ENCODE assay signal across 18 cellular contexts in the genomic region with DNA sequence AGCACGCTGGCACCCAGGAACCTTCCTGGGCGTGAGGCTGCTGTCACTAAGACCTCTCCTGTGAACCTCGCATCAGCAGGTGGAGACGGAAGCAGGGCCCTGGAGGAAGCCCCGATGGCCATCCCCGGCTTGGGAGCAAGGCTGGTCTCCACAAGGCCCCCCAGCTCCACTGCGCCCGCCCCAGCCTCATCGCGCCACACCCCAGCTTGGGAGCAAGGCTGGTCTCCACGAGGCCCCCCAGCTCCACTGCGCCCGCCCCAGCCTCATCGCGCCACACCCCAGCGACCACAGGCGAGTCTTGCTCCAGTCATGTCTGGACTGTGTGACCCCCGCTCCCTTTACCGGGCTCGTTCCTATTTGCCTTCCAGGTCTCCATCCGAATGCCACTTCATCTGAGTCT. TPM values are rescaled to one million over a fixed set of nuclear protein-coding genes. Genes with fewer than 3 reads are reported as not detected.
DNase-seq lines count a peak whose midpoint lies in the region; ATAC-seq, FAIRE-seq and TF ChIP-seq lines count a peak whose summit lies in the region.
"Had no signal": no experiment of that assay in that cellular context is flagged by ENCODE, and none has a peak within 500 bp of the region (broad histone marks: within the 10 kb centered on the region; RNA-seq: fewer than 3 reads in every experiment).

No MANE protein-coding gene starts in this region.

- BruUV-seq in HepG2 (replicated peaks; lab: Mats Ljungman, UMichigan): no TSS peak
- BruUV-seq in K562 (replicated peaks; lab: Mats Ljungman, UMichigan): no TSS peak

- H3K27ac Mint-ChIP-seq in activated CD4-positive, alpha-beta T cell treated with anti-CD3 and anti-CD28 coated beads for 36 hours: no peak overlapping the region
- H3K27ac Mint-ChIP-seq in immature natural killer cell: peak overlapping the region in 1 of 6 donors; percentile 40

- no peak for TF ChIP-seq CTCF in HepG2 (CRISPR knock-in tag; IDR thresholded peaks at IDR 0.05)
- TF ChIP-seq CTCF in right lobe of liver (IDR thresholded peaks at IDR 0.05): no peak
- TF ChIP-seq CTCF in K562 (IDR thresholded peaks at IDR 0.05 in 2 of 3, conservative IDR thresholded peaks at IDR 0.05 in 1 of 3; ENCODE audit: insufficient read depth in 2 of 3, low read depth in 1 of 3, low read length in 3 of 3): no peak
- TF ChIP-seq CTCF in upper lobe of left lung (IDR thresholded peaks at IDR 0.05): no peak

- H3K36me3 ChIP-seq in HepG2 (replicated peaks in 1 of 2; ENCODE audit: control insufficient read depth in 1 of 2, insufficient read depth in 2 of 2, low read length in 2 of 2) (peaks cover 22 to 55% of the 10 kb centered on the region in 2 experiments; a peak in 4 of 5 replicates), right lobe of liver (no peaks in the 10 kb centered on the region), K562 (ENCODE audit: control insufficient read depth, insufficient read depth, low read length) (peaks cover 66% of the 10 kb centered on the region), upper lobe of left lung (peaks cover 0 to 27% (median 10%) of the 10 kb centered on the region in 4 donors)

- H3K27me3 Mint-ChIP-seq in activated CD4-positive, alpha-beta T cell treated with anti-CD3 and anti-CD28 coated beads for 36 hours: no peaks in the 10 kb centered on the region
- H3K27me3 Mint-ChIP-seq in immature natural killer cell (ENCODE audit: low read depth in 3 of 3): peaks cover 0 to 5% (median 0%) of the 10 kb centered on the region in 3 donors
- H3K27me3 Mint-ChIP-seq: CD4-positive, CD25-positive, alpha-beta regulatory T cell had no signal

- H3K9me3 ChIP-seq in HepG2 (ENCODE audit: low read length): no peaks in the 10 kb centered on the region
- H3K9me3 ChIP-seq in right lobe of liver: no peaks in the 10 kb centered on the region
- H3K9me3 ChIP-seq in K562 (replicated peaks; ENCODE audit: control insufficient read depth, insufficient read depth, low read depth, low read length): no peaks in the 10 kb centered on the region
- H3K9me3 ChIP-seq in upper lobe of left lung: no peaks in the 10 kb centered on the region

- H3K36me3 Mint-ChIP-seq in activated CD4-positive, alpha-beta T cell treated with anti-CD3 and anti-CD28 coated beads for 36 hours (ENCODE audit: low read depth): peaks cover 28% of the 10 kb centered on the region
- H3K36me3 Mint-ChIP-seq in immature natural killer cell: peaks cover 0 to 6% (median 3%) of the 10 kb centered on the region in 3 donors

- no peak for TF ChIP-seq EP300 in HepG2 (IDR thresholded peaks at IDR 0.05; ENCODE audit: low read depth in 2 of 2, low read length in 2 of 2)
- no peak for TF ChIP-seq EP300 in HepG2 (CRISPR knock-in tag; IDR thresholded peaks at IDR 0.05; ENCODE audit: borderline replicate concordance)
- TF ChIP-seq EP300 in K562 (IDR thresholded peaks at IDR 0.05; ENCODE audit: low read length): no peak
- no peak for TF ChIP-seq EP300 in upper lobe of left lung (IDR thresholded peaks at IDR 0.05)

- peaks cover 57% of the 10 kb centered on the region for H3K79me2 ChIP-seq in HepG2 (ENCODE audit: insufficient read depth, low read length)
- peaks cover 83% of the 10 kb centered on the region for H3K79me2 ChIP-seq in K562 (ENCODE audit: control insufficient read depth, insufficient read depth, low read length)

- in situ Hi-C loops in HepG2 (cut with HindIII; ENCODE audit: extremely low pct_ligation_motif_present, low pct_unique_long_range_greater_than_20kb) (no loop called here), K562 (cut with MboI) (no loop called here)

- TF ChIP-seq RAD21 in HepG2 (CRISPR knock-in tag; IDR thresholded peaks at IDR 0.05) (no peak), K562 (CRISPR knock-in tag; conservative IDR thresholded peaks at IDR 0.05 in 1 of 2, IDR thresholded peaks at IDR 0.05 in 1 of 2) (no peak)

- H3K4me3 Mint-ChIP-seq in activated CD4-positive, alpha-beta T cell treated with anti-CD3 and anti-CD28 coated beads for 36 hours: no peak overlapping the region
- no peak overlapping the region for H3K4me3 Mint-ChIP-seq in immature natural killer cell
- H3K4me3 Mint-ChIP-seq: CD4-positive, CD25-positive, alpha-beta regulatory T cell had no signal

- 96% methylated on average over 20 of the region's 21 CpGs for WGBS in HepG2 (ENCODE audit: low lambda C conversion rate)
- 91% methylated on average over 10 of the region's 21 CpGs for WGBS in right lobe of liver (ENCODE audit: insufficient coverage, low coverage, low lambda C conversion rate, missing lambda C conversion rate)
- WGBS in K562 (ENCODE audit: insufficient coverage, low coverage, missing lambda C conversion rate): 95% methylated on average over 21 of the region's 21 CpGs
- 95 to 96% methylated on average over 20 to 21 of the region's 21 CpGs for WGBS in upper lobe of left lung, 2 donors

- H4K20me1 ChIP-seq in HepG2 (ENCODE audit: insufficient read depth, low read length): peaks cover 61% of the 10 kb centered on the region; the same call in 1 of the 2 replicates
- peaks cover 44% of the 10 kb centered on the region for H4K20me1 ChIP-seq in K562 (replicated peaks; ENCODE audit: control insufficient read depth, insufficient read depth, low read length)

- H2AFZ ChIP-seq in HepG2 (ENCODE audit: low read length) (no peak overlapping the region), K562 (ENCODE audit: low read depth, low read length) (no peak overlapping the region)

- peak; percentile 17 for DNase-seq in activated CD4-positive, alpha-beta T cell treated with anti-CD3 and anti-CD28 coated beads for 48 hours
- DNase-seq in activated CD4-positive, alpha-beta T cell treated with anti-CD3 and anti-CD28 coated beads for 36 hours: no peak
- no peak for DNase-seq in HepG2 (ENCODE audit: low spot score)
- no peak for DNase-seq in right lobe of liver
- no peak for DNase-seq in K562 (ENCODE audit: extremely low read depth in 1 of 4, low spot score in 3 of 4)
- DNase-seq in upper lobe of left lung: peak in 1 of 2 donors; percentile 85
- no peak for DNase-seq in immature natural killer cell
- DNase-seq: Calu3; CD4-positive, CD25-positive, alpha-beta regulatory T cell; KG1; NCI-H1092; NCI-H226; NCI-H526; PC-3 had no signal

- no peak overlapping the region for H3K9ac ChIP-seq in HepG2 (ENCODE audit: insufficient read depth, low read depth, low read length)
- H3K9ac ChIP-seq in K562 (ENCODE audit: insufficient read depth in 1 of 2, low read depth in 2 of 2, low read length in 2 of 2): 0 out of 4 replicates have a peak overlapping the region, but pooled peaks of 1 of the 2 experiments have one; percentile 13

- TF ChIP-seq POLR2A in HepG2 (IDR thresholded peaks at IDR 0.05; ENCODE audit: insufficient read depth in 1 of 2, low read depth in 2 of 2, low read length in 2 of 2) (no peak), right lobe of liver (IDR thresholded peaks at IDR 0.05) (no peak), K562 (conservative IDR thresholded peaks at IDR 0.05) (no peak), upper lobe of left lung (IDR thresholded peaks at IDR 0.05) (no peak)

- intact Hi-C loops in activated CD4-positive, alpha-beta T cell treated with anti-CD3 and anti-CD28 coated beads for 36 hours (cut with DNase I, micrococcal nuclease): no loop called here
- intact Hi-C loops in HepG2 (cut with micrococcal nuclease; ENCODE audit: unreplicated experiment) (no loop called here), right lobe of liver (cut with DNase I) (no loop called here), K562 (cut with micrococcal nuclease) (no loop called here)

- H3K4me1 ChIP-seq in HepG2 (ENCODE audit: insufficient read depth, low read length) (peaks cover 9% of the 10 kb centered on the region), right lobe of liver (peaks cover 0 to 21% (median 9%) of the 10 kb centered on the region in 4 donors), K562 (replicated peaks in 1 of 2; ENCODE audit: control insufficient read depth in 2 of 2, insufficient read depth in 2 of 2, low read length in 2 of 2) (peaks cover 41 to 76% of the 10 kb centered on the region in 2 experiments), upper lobe of left lung (peaks cover 0 to 18% (median 5%) of the 10 kb centered on the region in 4 donors)

- FAIRE-seq in HepG2 (lab: Jason Lieb, UNC): no peak
- FAIRE-seq in K562 (lab: Jason Lieb, UNC): no peak
- FAIRE-seq: GM18507, GM19239 had no signal

- no peaks in the 10 kb centered on the region for H3K9me3 Mint-ChIP-seq in activated CD4-positive, alpha-beta T cell treated with anti-CD3 and anti-CD28 coated beads for 36 hours (ENCODE audit: low read depth)
- no peaks in the 10 kb centered on the region for H3K9me3 Mint-ChIP-seq in immature natural killer cell
- H3K9me3 Mint-ChIP-seq: CD4-positive, CD25-positive, alpha-beta regulatory T cell had no signal

- H3K4me3 ChIP-seq in HepG2 (replicated peaks in 1 of 3; ENCODE audit: insufficient read depth in 1 of 3, low read depth in 2 of 3, low read length in 3 of 3): no peak overlapping the region
- H3K4me3 ChIP-seq in right lobe of liver: no peak overlapping the region
- H3K4me3 ChIP-seq in K562: no peak overlapping the region
- no peak overlapping the region for H3K4me3 ChIP-seq in upper lobe of left lung

- H3K4me1 Mint-ChIP-seq in activated CD4-positive, alpha-beta T cell treated with anti-CD3 and anti-CD28 coated beads for 36 hours: peaks cover 32% of the 10 kb centered on the region
- peaks cover 14 to 19% of the 10 kb centered on the region in 2 donors for H3K4me1 Mint-ChIP-seq in immature natural killer cell

- ATAC-seq in activated CD4-positive, alpha-beta T cell treated with anti-CD3 and anti-CD28 coated beads for 36 hours: no peak
- ATAC-seq in HepG2: peak; percentile 32; the same call in 2 of the 3 replicates
- ATAC-seq in right lobe of liver: no peak
- no peak for ATAC-seq in K562
- ATAC-seq in upper lobe of left lung (ENCODE audit: low FRiP score in 2 of 2): peak; percentile 28 to 38
- ATAC-seq in HG03045 (IDR thresholded peaks at IDR 0.05; ENCODE audit: unreplicated experiment): no peak
- ATAC-seq: PC-3 had no signal

- H3K27me3 ChIP-seq in HepG2 (ENCODE audit: control insufficient read depth in 1 of 2, insufficient read depth in 2 of 2, low read length in 2 of 2) (no peaks in the 10 kb centered on the region), right lobe of liver (no peaks in the 10 kb centered on the region), K562 (ENCODE audit: control insufficient read depth in 2 of 2, insufficient read depth in 2 of 2, low read length in 2 of 2) (no peaks in the 10 kb centered on the region), upper lobe of left lung (no peaks in the 10 kb centered on the region)

- no peak overlapping the region for H3K27ac ChIP-seq in HepG2 (ENCODE audit: extremely low read length, insufficient read depth, low read length)
- no peak overlapping the region for H3K27ac ChIP-seq in right lobe of liver
- H3K27ac ChIP-seq in K562 (ENCODE audit: extremely low read depth, low read depth, low read length): no peak overlapping the region
- H3K27ac ChIP-seq in upper lobe of left lung: no peak overlapping the region

- peaks cover 18% of the 10 kb centered on the region for H3K9me1 ChIP-seq in K562 (ENCODE audit: control insufficient read depth, insufficient read depth, low read length)

- POLR2A ChIA-PET in activated CD4-positive, alpha-beta T cell treated with anti-CD3 and anti-CD28 coated beads for 36 hours (lab: Charles Lee): no interaction called here
- POLR2A ChIA-PET in HepG2 (lab: Yijun Ruan, JAX): no interaction called here
- POLR2A ChIA-PET in K562 (lab: Yijun Ruan, JAX): interaction anchor here (0.6 to 1.1 kb wide), 3 partner anchors 11 to 290 kb away, joined by 3 to 4 read pairs (median 4); partner anchors contain the start of gene QSOX2

- CTCF ChIA-PET in activated CD4-positive, alpha-beta T cell treated with anti-CD3 and anti-CD28 coated beads for 36 hours (lab: Charles Lee): no interaction called here
- CTCF ChIA-PET in HepG2 (lab: Yijun Ruan, JAX; ENCODE audit: low intra/inter-chr PET ratio, low total read pairs) (no interaction called here), K562 (lab: Yijun Ruan, JAX; ENCODE audit: low intra/inter-chr PET ratio) (no interaction called here)

- H3K4me2 ChIP-seq in HepG2 (ENCODE audit: low read depth, low read length): no peak overlapping the region
- H3K4me2 ChIP-seq in K562 (ENCODE audit: insufficient read depth, low read length): no peak overlapping the region

RNA-seq across cellular contexts. Expression of gene QSOX2, which starts 11.0 kb away (rescaled TPM):
- total RNA-seq in activated CD4-positive, alpha-beta T cell treated with anti-CD3 and anti-CD28 coated beads for 36 hours: 10 to 100 TPM; 18.1 to 21.2 TPM
- 10.1 and 27.1 TPM in 2 replicates for total RNA-seq in HepG2 (2016; rRNA removed; fragmentation: Illumina TruSeq; extraction: Trizol)
- total RNA-seq in HepG2 (2016; cell fraction: cytosol; rRNA removed; fragmentation: Illumina TruSeq; extraction: Trizol; ENCODE audit: low read depth): 2.0 and 2.2 TPM in 2 replicates
- total RNA-seq in HepG2 (2016; cell fraction: insoluble cytoplasmic fraction; rRNA removed; fragmentation: Illumina TruSeq; extraction: Trizol): 9.0 and 27.0 TPM in 2 replicates
- 4.9 and 5.5 TPM in 2 replicates for total RNA-seq in HepG2 (2016; cell fraction: membrane; rRNA removed; fragmentation: Illumina TruSeq; extraction: Trizol)
- 29.4 and 33.0 TPM in 2 replicates for total RNA-seq in HepG2 (2016; cell fraction: nucleus; rRNA removed; fragmentation: Illumina TruSeq; extraction: Trizol)
- 36.4 and 42.1 TPM in 2 replicates for polyA plus RNA-seq in HepG2 (2011; rRNA removed)
- polyA plus RNA-seq in HepG2 (2011; cell fraction: cytosol; rRNA removed): 18.1 and 19.6 TPM in 2 replicates
- 53.2 and 71.8 TPM in 2 replicates for polyA plus RNA-seq in HepG2 (2011; cell fraction: nucleus; rRNA removed)
- 28.3 and 37.6 TPM in 2 replicates for polyA plus RNA-seq in HepG2 (2012)
- 1.3 and 1.4 TPM in 2 replicates for polyA plus RNA-seq in HepG2 (2016; cell fraction: cytosol; fragmentation: Illumina TruSeq; extraction: Trizol; ENCODE audit: low read depth)
- polyA plus RNA-seq in HepG2 (2016; cell fraction: insoluble cytoplasmic fraction; fragmentation: Illumina TruSeq; extraction: Trizol; ENCODE audit: low read depth): 8.1 and 10.4 TPM in 2 replicates
- polyA plus RNA-seq in HepG2 (2016; cell fraction: membrane; fragmentation: Illumina TruSeq; extraction: Trizol; ENCODE audit: low read depth): 2.5 and 3.2 TPM in 2 replicates
- 56.3 and 58.3 TPM in 2 replicates for polyA plus RNA-seq in HepG2 (2016; cell fraction: nucleus; fragmentation: Illumina TruSeq; extraction: Trizol; ENCODE audit: insufficient read depth, low read depth)
- 28.3 and 40.5 TPM in 2 replicates for polyA minus RNA-seq in HepG2 (2011; rRNA and poly(A)+ RNA removed; ENCODE audit: low replicate concordance)
- polyA minus RNA-seq in HepG2 (2011; cell fraction: cytosol; rRNA and poly(A)+ RNA removed): 18.7 and 20.4 TPM in 2 replicates
- polyA minus RNA-seq in HepG2 (2011; cell fraction: nucleus; rRNA and poly(A)+ RNA removed): 26.1 and 26.5 TPM in 2 replicates
- total RNA-seq in right lobe of liver: 1 to 10 TPM; 2.9 to 8.7 (median 6.4) TPM
- 50.6 and 63.4 TPM in 2 replicates for total RNA-seq in K562 (2011; cell fraction: chromatin; rRNA removed; ENCODE audit: low replicate concordance)
- 45.7 and 46.1 TPM in 2 replicates for total RNA-seq in K562 (2011; cell fraction: nucleolus; rRNA removed)
- total RNA-seq in K562 (2011; cell fraction: nucleoplasm; rRNA removed): 35.5 and 45.4 TPM in 2 replicates
- total RNA-seq in K562 (2014; rRNA removed): 12.7 and 15.0 TPM in 2 replicates
- total RNA-seq in K562 (2014; rRNA removed; fragmentation: Illumina TruSeq; extraction: Trizol): 9.7 and 10.5 TPM in 2 replicates
- total RNA-seq in K562 (2015; rRNA removed; fragmentation: Illumina TruSeq; extraction: Trizol): 11.7 and 12.2 TPM in 2 replicates
- total RNA-seq in K562 (2021): 22.3 and 23.7 TPM in 2 replicates
- 13.5 and 21.5 TPM in 2 replicates for polyA plus RNA-seq in K562 (2011; rRNA removed)
- polyA plus RNA-seq in K562 (2011; cell fraction: cytosol; rRNA removed): 7.9 and 11.0 TPM in 2 replicates
- polyA plus RNA-seq in K562 (2011; cell fraction: nucleus; rRNA removed): 97.5 and 103 TPM in 2 replicates
- 14.6 and 32.6 TPM in 2 replicates for polyA plus RNA-seq in K562 (2012)
- polyA plus RNA-seq in K562 (2014; fragmentation: Illumina TruSeq; extraction: Trizol): 16.1 and 17.4 TPM in 2 replicates
- under 1 TPM; 0.51 to 0.91 TPM for polyA plus RNA-seq in K562 (2014; fragmentation: Nextera tagmentation; extraction: Ambion mirVana)
- 23.6 and 24.2 TPM in 2 replicates for polyA plus RNA-seq in K562 (2014; rRNA removed)
- 9.3 and 10.2 TPM in 2 replicates for polyA minus RNA-seq in K562 (2011; rRNA and poly(A)+ RNA removed)
- polyA minus RNA-seq in K562 (2011; cell fraction: cytosol; rRNA and poly(A)+ RNA removed): 5.9 and 7.6 TPM in 2 replicates
- 17.8 and 19.0 TPM in 2 replicates for polyA minus RNA-seq in K562 (2011; cell fraction: nucleus; rRNA and poly(A)+ RNA removed)
- total RNA-seq in upper lobe of left lung: 10 to 100 TPM in 3 of 6 donors, 1 to 10 TPM in 3; 6.9 to 14.8 (median 10.1) TPM
- under 1 TPM in 2 of 3 donors, not detected in 1; 0.59 to 0.89 TPM for polyA plus RNA-seq in immature natural killer cell

RNA-seq across cellular contexts. Expression of gene LHX3, which starts 29.7 kb away (rescaled TPM):
- total RNA-seq in activated CD4-positive, alpha-beta T cell treated with anti-CD3 and anti-CD28 coated beads for 36 hours: not detected
- total RNA-seq in HepG2 (2016; rRNA removed; fragmentation: Illumina TruSeq; extraction: Trizol) (not detected in 2 replicates), right lobe of liver (not detected), K562 (2014; rRNA removed) (not detected in 2 replicates), K562 (2014; rRNA removed; fragmentation: Illumina TruSeq; extraction: Trizol) (not detected in 2 replicates), K562 (2015; rRNA removed; fragmentation: Illumina TruSeq; extraction: Trizol) (not detected in 2 replicates), K562 (2021) (0.09 TPM in 1 of 2 replicates, not detected in the other), upper lobe of left lung (under 1 TPM in 1 of 6 donors, not detected in 5; 0.20 TPM)
- not detected in 2 replicates for total RNA-seq in HepG2 (2016; cell fraction: cytosol; rRNA removed; fragmentation: Illumina TruSeq; extraction: Trizol; ENCODE audit: low read depth)
- not detected in 2 replicates for total RNA-seq in HepG2 (2016; cell fraction: insoluble cytoplasmic fraction; rRNA removed; fragmentation: Illumina TruSeq; extraction: Trizol)
- not detected in 2 replicates for total RNA-seq in HepG2 (2016; cell fraction: membrane; rRNA removed; fragmentation: Illumina TruSeq; extraction: Trizol)
- total RNA-seq in HepG2 (2016; cell fraction: nucleus; rRNA removed; fragmentation: Illumina TruSeq; extraction: Trizol): not detected in 2 replicates
- polyA plus RNA-seq in HepG2 (2011; rRNA removed) (not detected in 2 replicates), K562 (2011; rRNA removed) (not detected in 2 replicates), K562 (2014; fragmentation: Illumina TruSeq; extraction: Trizol) (not detected in 2 replicates), K562 (2014; fragmentation: Nextera tagmentation; extraction: Ambion mirVana) (not detected), K562 (2014; rRNA removed) (not detected in 2 replicates), immature natural killer cell (not detected)
- polyA plus RNA-seq in HepG2 (2011; cell fraction: cytosol; rRNA removed): not detected in 2 replicates
- 0.03 TPM in 1 of 2 replicates, not detected in the other for polyA plus RNA-seq in HepG2 (2011; cell fraction: nucleus; rRNA removed)
- polyA plus RNA-seq in HepG2 (2012): not detected in 2 replicates
- polyA plus RNA-seq in HepG2 (2016; cell fraction: cytosol; fragmentation: Illumina TruSeq; extraction: Trizol; ENCODE audit: low read depth): not detected in 2 replicates
- not detected in 2 replicates for polyA plus RNA-seq in HepG2 (2016; cell fraction: insoluble cytoplasmic fraction; fragmentation: Illumina TruSeq; extraction: Trizol; ENCODE audit: low read depth)
- polyA plus RNA-seq in HepG2 (2016; cell fraction: membrane; fragmentation: Illumina TruSeq; extraction: Trizol; ENCODE audit: low read depth): not detected in 2 replicates
- not detected in 2 replicates for polyA plus RNA-seq in HepG2 (2016; cell fraction: nucleus; fragmentation: Illumina TruSeq; extraction: Trizol; ENCODE audit: insufficient read depth, low read depth)
- polyA minus RNA-seq in HepG2 (2011; rRNA and poly(A)+ RNA removed; ENCODE audit: low replicate concordance): 0.05 TPM in 1 of 2 replicates, not detected in the other
- polyA minus RNA-seq in HepG2 (2011; cell fraction: cytosol; rRNA and poly(A)+ RNA removed): not detected in 2 replicates
- 0.13 TPM in 1 of 2 replicates, not detected in the other for polyA minus RNA-seq in HepG2 (2011; cell fraction: nucleus; rRNA and poly(A)+ RNA removed)
- 0.09 TPM in 1 of 2 replicates, not detected in the other for total RNA-seq in K562 (2011; cell fraction: chromatin; rRNA removed; ENCODE audit: low replicate concordance)
- total RNA-seq in K562 (2011; cell fraction: nucleolus; rRNA removed): not detected in 2 replicates
- not detected in 2 replicates for total RNA-seq in K562 (2011; cell fraction: nucleoplasm; rRNA removed)
- not detected in 2 replicates for polyA plus RNA-seq in K562 (2011; cell fraction: cytosol; rRNA removed)
- polyA plus RNA-seq in K562 (2011; cell fraction: nucleus; rRNA removed): 0.04 TPM in 1 of 2 replicates, not detected in the other
- polyA plus RNA-seq in K562 (2012): 0.91 TPM in 1 of 2 replicates, not detected in the other
- not detected in 2 replicates for polyA minus RNA-seq in K562 (2011; rRNA and poly(A)+ RNA removed)
- not detected in 2 replicates for polyA minus RNA-seq in K562 (2011; cell fraction: cytosol; rRNA and poly(A)+ RNA removed)
- not detected in 2 replicates for polyA minus RNA-seq in K562 (2011; cell fraction: nucleus; rRNA and poly(A)+ RNA removed)
- total RNA-seq: A172; Calu3; CD4-positive, CD25-positive, alpha-beta regulatory T cell; PC-3 had no signal
- polyA plus RNA-seq: CD4-positive, CD25-positive, alpha-beta regulatory T cell had no signal

Comparison
In these comparisons a context has a peak if more than half of its experiments do, and no peak if none do; other contexts are left out.
1. ATAC-seq: peak in HepG2 (single experiment) and upper lobe of left lung (2 of 2); none in activated CD4-positive, alpha-beta T cell treated with anti-CD3 and anti-CD28 coated beads for 36 hours (single experiment), right lobe of liver (0 of 4), K562 (single experiment) and HG03045 (single experiment).